Comparison of ENCODE assay signal across 8 cellular contexts in the genomic region with DNA sequence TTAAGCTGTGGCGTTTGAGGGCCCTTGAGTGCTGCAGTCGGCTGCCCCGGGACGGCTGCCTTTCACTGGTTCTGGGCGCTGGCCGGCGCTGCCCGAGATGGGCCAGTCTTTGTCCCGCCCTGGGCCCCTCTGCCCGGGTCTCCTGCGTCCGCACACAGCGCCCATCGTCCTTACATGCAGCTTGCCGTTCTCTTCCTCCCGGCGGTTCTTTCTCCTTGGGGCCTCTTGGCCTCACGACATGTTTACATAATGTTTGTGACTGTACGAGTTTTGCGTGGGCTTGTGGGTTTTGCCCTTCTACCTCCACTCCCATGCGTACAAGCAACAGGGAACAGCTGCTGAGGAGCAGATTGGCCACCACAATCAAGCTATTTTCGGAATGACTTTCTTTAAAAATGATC. TPM values are rescaled to one million over a fixed set of nuclear protein-coding genes. Genes with fewer than 3 reads are reported as not detected.
DNase-seq lines count a peak whose midpoint lies in the region; ATAC-seq, FAIRE-seq and TF ChIP-seq lines count a peak whose summit lies in the region.

No MANE protein-coding gene starts in this region.

- peak overlapping the region; percentile 73 for H3K27ac ChIP-seq in CD4-positive, CD25-positive, alpha-beta regulatory T cell (ENCODE audit: insufficient read depth, low read length, poor library complexity, severe bottlenecking)
- H3K27ac ChIP-seq in SK-N-SH (ENCODE audit: low read depth in 2 of 2, low read length in 1 of 2) (peak overlapping the region; percentile 98 to 99), small intestine (ENCODE audit: low read depth in 1 of 2, low read length in 1 of 2) (peak overlapping the region; percentile 84 to 98)

- H3K36me3 Mint-ChIP-seq in CD4-positive, CD25-positive, alpha-beta regulatory T cell = no peaks in the 10 kb centered on the region
- H3K36me3 Mint-ChIP-seq in MCF 10A (ENCODE audit: insufficient read depth, unreplicated experiment) (peaks cover 8% of the 10 kb centered on the region), immature natural killer cell (peaks cover 0 to 3% (median 0%) of the 10 kb centered on the region in 3 donors)

- no peaks in the 10 kb centered on the region for H3K9me2 ChIP-seq in SK-N-SH

- no TSS peak for BruUV-seq in MCF 10A (replicated peaks; lab: Mats Ljungman, UMichigan)

- ATAC-seq in CD4-positive, CD25-positive, alpha-beta regulatory T cell (ENCODE audit: low read depth in 2 of 2) = peak; percentile 5 to 9
- ATAC-seq in HG03196 (IDR thresholded peaks at IDR 0.05; ENCODE audit: unreplicated experiment) = peak; percentile 31

- peak overlapping the region; percentile 41; the same call in 1 of the 2 replicates for H2AFZ ChIP-seq in SK-N-SH (ENCODE audit: low read depth)

- peaks cover 18% of the 10 kb centered on the region for H3K4me1 ChIP-seq in CD4-positive, CD25-positive, alpha-beta regulatory T cell (ENCODE audit: control insufficient read depth, insufficient read depth, low read length, poor library complexity, severe bottlenecking)
- peaks cover 13 to 17% of the 10 kb centered on the region in 2 experiments; a peak in 3 of 4 replicates for H3K4me1 ChIP-seq in SK-N-SH (ENCODE audit: control insufficient read depth in 1 of 2, insufficient read depth in 2 of 2, low read depth in 1 of 2, low read length in 1 of 2)
- H3K4me1 ChIP-seq in small intestine (ENCODE audit: control insufficient read depth in 2 of 2, insufficient read depth in 1 of 2, low read depth in 1 of 2, low read length in 1 of 2) = no peaks in the 10 kb centered on the region

- H3K27ac Mint-ChIP-seq in CD4-positive, CD25-positive, alpha-beta regulatory T cell = peak overlapping the region; percentile 79 to 96 (median 92)
- H3K27ac Mint-ChIP-seq in MCF 10A (ENCODE audit: low read depth, unreplicated experiment) = peak overlapping the region; percentile 90
- H3K27ac Mint-ChIP-seq in immature natural killer cell = peak overlapping the region; percentile 89 to 97 (median 96)

- no peak; the same call in 1 of the 2 replicates for TF ChIP-seq RAD21 in SK-N-SH (IDR thresholded peaks at IDR 0.05; ENCODE audit: low read length)

- H3K4me3 ChIP-seq in CD4-positive, CD25-positive, alpha-beta regulatory T cell (ENCODE audit: low read depth, low read length) = peak overlapping the region; percentile 80
- peak overlapping the region; percentile 86 to 95 for H3K4me3 ChIP-seq in SK-N-SH (ENCODE audit: low read depth in 2 of 2, low read length in 1 of 2)
- H3K4me3 ChIP-seq in small intestine (ENCODE audit: low read depth in 1 of 2, low read length in 2 of 2) = peak overlapping the region; percentile 60 to 77

- intact Hi-C loops in MCF 10A (cut with micrococcal nuclease) = loop anchor here (2.0 to 5.0 kb wide), 2 partner anchors 32 to 1040 kb away; no protein-coding TSS in a partner anchor

- H3K4me1 Mint-ChIP-seq in CD4-positive, CD25-positive, alpha-beta regulatory T cell = peaks cover 0 to 33% (median 17%) of the 10 kb centered on the region in 4 donors
- H3K4me1 Mint-ChIP-seq in MCF 10A (ENCODE audit: insufficient read depth, unreplicated experiment) = peaks cover 20% of the 10 kb centered on the region
- peaks cover 25 to 35% of the 10 kb centered on the region in 2 donors for H3K4me1 Mint-ChIP-seq in immature natural killer cell

- peaks cover 55% of the 10 kb centered on the region for H3K79me2 ChIP-seq in SK-N-SH (ENCODE audit: insufficient read depth)

- DNase-seq in CD4-positive, CD25-positive, alpha-beta regulatory T cell = peak in 1 of 3 donors; percentile 43
- DNase-seq in GM19239 (ENCODE audit: insufficient read length, low spot score) = peak; percentile 10
- DNase-seq in SK-N-SH = peak; percentile 67
- DNase-seq in MCF 10A (ENCODE audit: unreplicated experiment) = peak; percentile 55
- DNase-seq in immature natural killer cell = peak; percentile 48 to 58 (median 53)
- DNase-seq in small intestine = peak; percentile 49
- no peak for DNase-seq in KG1 (lab: John Stamatoyannopoulos, UW)

- peaks cover 10% of the 10 kb centered on the region for H3K27me3 ChIP-seq in CD4-positive, CD25-positive, alpha-beta regulatory T cell (ENCODE audit: control insufficient read depth, insufficient read depth, low read length)
- H3K27me3 ChIP-seq in SK-N-SH (ENCODE audit: insufficient read depth) (no peaks in the 10 kb centered on the region), small intestine (ENCODE audit: control insufficient read depth in 2 of 2, insufficient read depth in 2 of 2, low read length in 2 of 2) (no peaks in the 10 kb centered on the region)

- H3K4me2 ChIP-seq in SK-N-SH = peak overlapping the region; percentile 82

- FAIRE-seq in GM19239 (lab: Jason Lieb, UNC) = peak; percentile 64
- FAIRE-seq in small intestine (lab: Jason Lieb, UNC) = no peak

- TF ChIP-seq CTCF in SK-N-SH (IDR thresholded peaks at IDR 0.05) (no peak), MCF 10A (IDR thresholded peaks at IDR 0.05; ENCODE audit: unreplicated experiment) (no peak)

- H3K27me3 Mint-ChIP-seq in CD4-positive, CD25-positive, alpha-beta regulatory T cell = peaks cover 16% of the 10 kb centered on the region
- no peaks in the 10 kb centered on the region for H3K27me3 Mint-ChIP-seq in MCF 10A (ENCODE audit: insufficient read depth, unreplicated experiment)
- peaks cover 5 to 12% (median 8%) of the 10 kb centered on the region in 3 donors for H3K27me3 Mint-ChIP-seq in immature natural killer cell (ENCODE audit: low read depth in 3 of 3)

- H3K9me3 Mint-ChIP-seq in CD4-positive, CD25-positive, alpha-beta regulatory T cell = no peaks in the 10 kb centered on the region
- H3K9me3 Mint-ChIP-seq in MCF 10A (ENCODE audit: unreplicated experiment) (peaks cover 4% of the 10 kb centered on the region), immature natural killer cell (peaks cover 0 to 1% (median 0%) of the 10 kb centered on the region in 6 donors)

- no peaks in the 10 kb centered on the region for H3K36me3 ChIP-seq in CD4-positive, CD25-positive, alpha-beta regulatory T cell (ENCODE audit: control insufficient read depth, insufficient read depth, low read length)
- H3K36me3 ChIP-seq in SK-N-SH (replicated peaks in 1 of 2; ENCODE audit: control insufficient read depth in 1 of 2, insufficient read depth in 2 of 2, low read length in 1 of 2) (peaks cover 9 to 18% of the 10 kb centered on the region in 2 experiments), small intestine (ENCODE audit: control insufficient read depth in 2 of 2, insufficient read depth in 2 of 2, low read length in 2 of 2) (no peaks in the 10 kb centered on the region)

- H3K9me3 ChIP-seq in CD4-positive, CD25-positive, alpha-beta regulatory T cell (ENCODE audit: control insufficient read depth in 2 of 2, low read length in 2 of 2) = no peaks in the 10 kb centered on the region
- H3K9me3 ChIP-seq in SK-N-SH (peaks cover 3% of the 10 kb centered on the region; the same call in 1 of the 2 replicates), small intestine (ENCODE audit: control insufficient read depth, low read depth) (no peaks in the 10 kb centered on the region)

- CTCF ChIA-PET in SK-N-SH (lab: Yijun Ruan, JAX) = interaction anchor here (0.9 to 6.3 kb wide), 9 partner anchors 14 to 455 kb away, joined by 3 to 76 read pairs (median 13); partner anchors contain the start of gene FCHO2
- CTCF ChIA-PET in MCF 10A (lab: Yijun Ruan, JAX) = interaction anchor here (0.9 to 3.8 kb wide), 20 partner anchors 9 to 461 kb away, joined by 3 to 59 read pairs (median 4); no protein-coding TSS in a partner anchor

- peak overlapping the region; percentile 88 to 97 (median 93) for H3K4me3 Mint-ChIP-seq in CD4-positive, CD25-positive, alpha-beta regulatory T cell
- peak overlapping the region; percentile 97 for H3K4me3 Mint-ChIP-seq in MCF 10A (ENCODE audit: unreplicated experiment)
- H3K4me3 Mint-ChIP-seq in immature natural killer cell = peak overlapping the region; percentile 89 to 99 (median 90)

- no peak for TF ChIP-seq EP300 in SK-N-SH (IDR thresholded peaks at IDR 0.05; ENCODE audit: borderline replicate concordance in 1 of 2, low read depth in 1 of 2, low read length in 1 of 2)

- POLR2A ChIA-PET in SK-N-SH (lab: Yijun Ruan, JAX) = interaction anchor here (0.7 to 3.8 kb wide), 14 partner anchors 17 to 497 kb away, joined by 3 to 40 read pairs (median 4); partner anchors contain the start of genes MRPS27 and PTCD2
- POLR2A ChIA-PET in MCF 10A (lab: Yijun Ruan, JAX) = interaction anchor here (0.6 to 9.7 kb wide), 47 partner anchors 8 to 534 kb away, joined by 3 to 229 read pairs (median 7); partner anchors contain the start of genes FCHO2, MRPS27 and PTCD2

- H4K20me1 ChIP-seq in SK-N-SH (ENCODE audit: insufficient read depth) = peaks cover 19% of the 10 kb centered on the region; the same call in 1 of the 2 replicates

- H3F3A ChIP-seq in SK-N-SH (replicated peaks; ENCODE audit: insufficient read depth) = peaks cover 20% of the 10 kb centered on the region

- peak overlapping the region; percentile 99 for H3K9ac ChIP-seq in SK-N-SH

- WGBS in SK-N-SH (ENCODE audit: low lambda C conversion rate) = 3% methylated on average over 21 of the region's 22 CpGs
- WGBS in small intestine, 3 donors = 0 to 1% (median 0%) methylated on average over 14 to 22 of the region's 22 CpGs

TF ChIP-seq in SK-N-SH, 30 proteins besides CTCF, POLR2A, EP300 and RAD21 (continues in another document):
- TF ChIP-seq YY1 (IDR thresholded peaks at IDR 0.05; ENCODE audit: low read depth) = no peak
- TF ChIP-seq, protein P1, sequence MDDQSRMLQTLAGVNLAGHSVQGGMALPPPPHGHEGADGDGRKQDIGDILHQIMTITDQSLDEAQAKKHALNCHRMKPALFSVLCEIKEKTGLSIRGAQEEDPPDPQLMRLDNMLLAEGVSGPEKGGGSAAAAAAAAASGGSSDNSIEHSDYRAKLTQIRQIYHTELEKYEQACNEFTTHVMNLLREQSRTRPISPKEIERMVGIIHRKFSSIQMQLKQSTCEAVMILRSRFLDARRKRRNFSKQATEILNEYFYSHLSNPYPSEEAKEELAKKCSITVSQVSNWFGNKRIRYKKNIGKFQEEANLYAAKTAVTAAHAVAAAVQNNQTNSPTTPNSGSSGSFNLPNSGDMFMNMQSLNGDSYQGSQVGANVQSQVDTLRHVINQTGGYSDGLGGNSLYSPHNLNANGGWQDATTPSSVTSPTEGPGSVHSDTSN (IDR thresholded peaks at IDR 0.05) = no peak
- no peak for TF ChIP-seq TCF12 (IDR thresholded peaks at IDR 0.05)
- no peak for TF ChIP-seq NFIC (IDR thresholded peaks at IDR 0.05; ENCODE audit: borderline replicate concordance)
- TF ChIP-seq, protein P2, sequence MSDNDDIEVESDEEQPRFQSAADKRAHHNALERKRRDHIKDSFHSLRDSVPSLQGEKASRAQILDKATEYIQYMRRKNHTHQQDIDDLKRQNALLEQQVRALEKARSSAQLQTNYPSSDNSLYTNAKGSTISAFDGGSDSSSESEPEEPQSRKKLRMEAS (IDR thresholded peaks at IDR 0.05; ENCODE audit: low read depth) = no peak
- TF ChIP-seq JUND (IDR thresholded peaks at IDR 0.05) = no peak

RNA-seq across cellular contexts. Expression of gene TNPO1, which starts 0.6 kb away (rescaled TPM):
- 71.0 TPM for total RNA-seq in CD4-positive, CD25-positive, alpha-beta regulatory T cell
- polyA plus RNA-seq in CD4-positive, CD25-positive, alpha-beta regulatory T cell = 10 to 100 TPM; 38.5 to 50.8 (median 42.2) TPM
- polyA plus RNA-seq in SK-N-SH (2012; rRNA removed) (19.9 and 27.9 TPM in 2 replicates), immature natural killer cell (10 to 100 TPM; 40.4 to 58.8 (median 51.2) TPM), small intestine (10 to 100 TPM; 23.7 to 28.2 (median 27.0) TPM)
- polyA plus RNA-seq in SK-N-SH (2012; cell fraction: cytosol; rRNA removed) = 29.4 and 36.6 TPM in 2 replicates
- 11.4 and 27.7 TPM in 2 replicates for polyA plus RNA-seq in SK-N-SH (2012; cell fraction: nucleus; rRNA removed)
- total RNA-seq in MCF 10A (2022) = 147 and 167 TPM in 2 replicates
